In the genomic region with DNA sequence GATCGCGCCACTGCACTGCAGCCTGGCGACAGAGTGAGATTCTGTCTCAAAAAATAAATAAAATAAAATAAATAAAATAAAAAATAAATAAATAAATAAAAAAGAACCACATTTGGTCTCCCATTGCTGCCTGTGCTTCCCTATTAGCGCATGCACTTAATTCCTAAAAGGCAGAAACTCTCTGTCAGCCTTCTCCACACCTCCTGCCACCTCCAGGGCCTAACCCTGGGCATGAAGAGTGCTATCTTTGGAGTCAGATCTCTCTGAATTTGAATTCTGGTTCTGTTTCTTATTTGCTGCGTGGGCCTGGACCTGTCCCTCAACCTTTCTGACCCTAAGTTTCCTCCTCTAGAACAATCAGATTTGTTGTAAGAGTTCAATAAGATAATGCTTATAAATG, we compare ENCODE assay signal across 39 cellular contexts. TPM values are rescaled to one million over a fixed set of nuclear protein-coding genes. Genes with fewer than 3 reads are reported as not detected.
"Had no signal": no experiment of that assay in that cellular context is flagged by ENCODE, and none has a peak within 500 bp of the region (broad histone marks: within the 10 kb centered on the region; RNA-seq: fewer than 3 reads in every experiment).

No MANE protein-coding gene starts in this region.

- H3K4me1 ChIP-seq: breast epithelium had no signal

- H3K36me3 Mint-ChIP-seq: activated CD8-positive, alpha-beta memory T cell treated with anti-CD3 and anti-CD28 coated beads, Interleukin-2, amount 10 ng/mL, durations not matched to agents 7 days and 5 days; activated naive CD4-positive, alpha-beta T cell treated with anti-CD3 and anti-CD28 coated beads, Interleukin-2, amount 10 ng/mL, durations not matched to agents 7 days and 5 days; activated naive CD4-positive, alpha-beta T cell treated with anti-CD3 and anti-CD28 coated beads, Interleukin-2, amount 50 U/mL, for 24 hours; activated naive CD8-positive, alpha-beta T cell; activated naive CD8-positive, alpha-beta T cell treated with anti-CD3 and anti-CD28 coated beads, Interleukin-2, amount 10 ng/mL, durations not matched to agents 7 days and 5 days had no signal

- H3K27ac ChIP-seq: ascending aorta, brain microvascular endothelial cell, breast epithelium, VCaP had no signal

- H3K27ac Mint-ChIP-seq: activated CD4-positive, alpha-beta memory T cell treated with anti-CD3 and anti-CD28 coated beads, Interleukin-2, amount 10 ng/mL, durations not matched to agents 7 days and 5 days; activated CD4-positive, alpha-beta T cell treated with anti-CD3 and anti-CD28 coated beads for 36 hours; activated CD4-positive, alpha-beta T cell treated with anti-CD3 and anti-CD28 coated beads, Interleukin-2, amount 10 ng/mL, durations not matched to agents 7 days and 5 days; activated CD8-positive, alpha-beta memory T cell treated with anti-CD3 and anti-CD28 coated beads, Interleukin-2, amount 10 ng/mL, durations not matched to agents 7 days and 5 days; activated CD8-positive, alpha-beta T cell treated with anti-CD3 and anti-CD28 coated beads, Interleukin-2, amount 10 ng/mL, durations not matched to agents 7 days and 5 days; activated naive CD4-positive, alpha-beta T cell treated with anti-CD3 and anti-CD28 coated beads, Interleukin-2, amount 10 ng/mL, durations not matched to agents 7 days and 5 days; activated naive CD4-positive, alpha-beta T cell treated with anti-CD3 and anti-CD28 coated beads, Interleukin-2, amount 50 U/mL, for 24 hours; activated naive CD8-positive, alpha-beta T cell; activated naive CD8-positive, alpha-beta T cell treated with anti-CD3 and anti-CD28 coated beads, Interleukin-2, amount 10 ng/mL, durations not matched to agents 7 days and 5 days; activated naive CD8-positive, alpha-beta T cell treated with anti-CD3 and anti-CD28 coated beads, Interleukin-2, amount 50 U/mL, for 24 hours; activated T-cell treated with anti-CD3 and anti-CD28 coated beads, Interleukin-2, amount 50 U/mL, for 24 hours; activated T-helper 2 cell treated with anti-CD3 and anti-CD28 coated beads, Interferon-gamma antibody, Interleukin-2, Interleukin-4, amounts not matched to agents 10 μg/mL and 5 μg/mL and 100 μg/mL, durations not matched to agents 14 hours and 24 hours and 36 hours; T-helper 1 cell treated with Interleukin-12 subunit alpha and Interleukin-12 subunit beta and Interleukin-4 antibody, amounts not matched to agents 30 μg/mL and 1 μg/mL, for 36 hours; T-helper 2 cell treated with Interferon-gamma antibody and Interleukin-4, amounts not matched to agents 5 μg/mL and 100 μg/mL, for 36 hours had no signal

- H3K4me3 ChIP-seq: ascending aorta, breast epithelium had no signal

- H3K4me1 Mint-ChIP-seq: activated CD4-positive, alpha-beta T cell treated with anti-CD3 and anti-CD28 coated beads for 36 hours had no signal

- ATAC-seq: activated CD4-positive, alpha-beta T cell treated with anti-CD3 and anti-CD28 coated beads for 36 hours; activated CD4-positive, CD25-positive, alpha-beta regulatory T cell treated with anti-CD3 and anti-CD28 coated beads, Interleukin-2, amount 50 U/mL, for 24 hours; activated CD8-positive, alpha-beta memory T cell treated with anti-CD3 and anti-CD28 coated beads, Interleukin-2, amount 10 ng/mL, durations not matched to agents 7 days and 5 days; activated CD8-positive, alpha-beta T cell treated with anti-CD3 and anti-CD28 coated beads, Interleukin-2, amount 10 ng/mL, durations not matched to agents 7 days and 5 days; activated naive CD8-positive, alpha-beta T cell treated with anti-CD3 and anti-CD28 coated beads, Interleukin-2, amount 50 U/mL, for 24 hours had no signal

- FAIRE-seq: TTC549 had no signal

- DNase-seq: activated CD4-positive, alpha-beta memory T cell treated with anti-CD3 and anti-CD28 coated beads, Interleukin-2, amount 10 ng/mL, durations not matched to agents 7 days and 5 days; activated CD4-positive, alpha-beta T cell treated with anti-CD3 and anti-CD28 coated beads for 1 hour; activated CD4-positive, alpha-beta T cell treated with anti-CD3 and anti-CD28 coated beads for 36 hours; activated CD4-positive, alpha-beta T cell treated with anti-CD3 and anti-CD28 coated beads for 48 hours; activated CD4-positive, alpha-beta T cell treated with anti-CD3 and anti-CD28 coated beads, Interleukin-2, amount 10 ng/mL, durations not matched to agents 7 days and 5 days; activated CD4-positive, alpha-beta T cell treated with anti-CD3 and anti-CD28 coated beads, Interleukin-2, amount 50 U/mL, for 48 hours; activated CD4-positive, CD25-positive, alpha-beta regulatory T cell; activated CD8-positive, alpha-beta memory T cell treated with anti-CD3 and anti-CD28 coated beads for 24 hours; activated CD8-positive, alpha-beta memory T cell treated with anti-CD3 and anti-CD28 coated beads, Interleukin-2, amount 10 ng/mL, durations not matched to agents 7 days and 5 days; activated CD8-positive, alpha-beta memory T cell treated with anti-CD3 and anti-CD28 coated beads, Interleukin-2, amount 50 U/mL, for 48 hours; activated CD8-positive, alpha-beta T cell treated with anti-CD3 and anti-CD28 coated beads, Interleukin-2, amount 10 ng/mL, durations not matched to agents 7 days and 5 days; activated effector memory CD4-positive, alpha-beta T cell treated with Interleukin-2 at 50 U/mL for 16 hours; activated gamma-delta T cell; activated naive CD4-positive, alpha-beta T cell treated with anti-CD3 and anti-CD28 coated beads, Interleukin-2, amount 10 ng/mL, durations not matched to agents 7 days and 5 days; activated naive CD4-positive, alpha-beta T cell treated with Interleukin-2 at 50 U/mL for 16 hours; activated naive CD8-positive, alpha-beta T cell treated with anti-CD3 and anti-CD28 coated beads, Interleukin-2, amount 10 ng/mL, durations not matched to agents 7 days and 5 days; activated naive CD8-positive, alpha-beta T cell treated with anti-CD3 and anti-CD28 coated beads, Interleukin-2, amount 50 U/mL, for 24 hours; activated T-cell treated with anti-CD3 and anti-CD28 coated beads, Interleukin-2, amount 50 U/mL, for 24 hours; activated T-cell treated with anti-CD3 and anti-CD28 coated beads, Interleukin-2, amount 50 U/mL, for 48 hours; amygdala; anterior cingulate cortex; brain microvascular endothelial cell; caudate nucleus; cerebellar nuclear complex; T-helper 1 cell; T-helper 2 cell; T-helper 9 cell had no signal

- H3K4me3 Mint-ChIP-seq: activated CD4-positive, alpha-beta memory T cell treated with anti-CD3 and anti-CD28 coated beads, Interleukin-2, amount 10 ng/mL, durations not matched to agents 7 days and 5 days; activated CD4-positive, alpha-beta T cell treated with anti-CD3 and anti-CD28 coated beads for 36 hours; activated CD4-positive, alpha-beta T cell treated with anti-CD3 and anti-CD28 coated beads, Interleukin-2, amount 10 ng/mL, durations not matched to agents 7 days and 5 days; activated CD8-positive, alpha-beta memory T cell treated with anti-CD3 and anti-CD28 coated beads, Interleukin-2, amount 10 ng/mL, durations not matched to agents 7 days and 5 days; activated CD8-positive, alpha-beta T cell treated with anti-CD3 and anti-CD28 coated beads, Interleukin-2, amount 10 ng/mL, durations not matched to agents 7 days and 5 days; activated naive CD4-positive, alpha-beta T cell treated with anti-CD3 and anti-CD28 coated beads, Interleukin-2, amount 10 ng/mL, durations not matched to agents 7 days and 5 days; activated naive CD4-positive, alpha-beta T cell treated with anti-CD3 and anti-CD28 coated beads, Interleukin-2, amount 50 U/mL, for 24 hours; activated naive CD8-positive, alpha-beta T cell; activated naive CD8-positive, alpha-beta T cell treated with anti-CD3 and anti-CD28 coated beads, Interleukin-2, amount 10 ng/mL, durations not matched to agents 7 days and 5 days; activated naive CD8-positive, alpha-beta T cell treated with anti-CD3 and anti-CD28 coated beads, Interleukin-2, amount 50 U/mL, for 24 hours; activated T-cell treated with anti-CD3 and anti-CD28 coated beads, Interleukin-2, amount 50 U/mL, for 24 hours; central memory CD8-positive, alpha-beta T cell; T-helper 1 cell treated with Interleukin-12 subunit alpha and Interleukin-12 subunit beta and Interleukin-4 antibody, amounts not matched to agents 30 μg/mL and 1 μg/mL, for 36 hours; T-helper 2 cell treated with Interferon-gamma antibody and Interleukin-4, amounts not matched to agents 5 μg/mL and 100 μg/mL, for 36 hours had no signal

- H3K36me3 ChIP-seq: ascending aorta, brain microvascular endothelial cell, breast epithelium had no signal

- H3K9me3 ChIP-seq: ascending aorta, breast epithelium had no signal

- H3K9me3 Mint-ChIP-seq: activated CD4-positive, alpha-beta memory T cell treated with anti-CD3 and anti-CD28 coated beads, Interleukin-2, amount 10 ng/mL, durations not matched to agents 7 days and 5 days; activated CD4-positive, alpha-beta T cell treated with anti-CD3 and anti-CD28 coated beads, Interleukin-2, amount 10 ng/mL, durations not matched to agents 7 days and 5 days; activated naive CD4-positive, alpha-beta T cell treated with anti-CD3 and anti-CD28 coated beads, Interleukin-2, amount 10 ng/mL, durations not matched to agents 7 days and 5 days; activated naive CD4-positive, alpha-beta T cell treated with anti-CD3 and anti-CD28 coated beads, Interleukin-2, amount 50 U/mL, for 24 hours; activated naive CD8-positive, alpha-beta T cell treated with anti-CD3 and anti-CD28 coated beads, Interleukin-2, amount 10 ng/mL, durations not matched to agents 7 days and 5 days; activated naive CD8-positive, alpha-beta T cell treated with anti-CD3 and anti-CD28 coated beads, Interleukin-2, amount 50 U/mL, for 24 hours; activated T-cell treated with anti-CD3 and anti-CD28 coated beads, Interleukin-2, amount 50 U/mL, for 24 hours; activated T-helper 2 cell treated with anti-CD3 and anti-CD28 coated beads, Interferon-gamma antibody, Interleukin-2, Interleukin-4, amounts not matched to agents 10 μg/mL and 5 μg/mL and 100 μg/mL, durations not matched to agents 14 hours and 24 hours and 36 hours; central memory CD8-positive, alpha-beta T cell; T-helper 1 cell treated with Interleukin-12 subunit alpha and Interleukin-12 subunit beta and Interleukin-4 antibody, amounts not matched to agents 30 μg/mL and 1 μg/mL, for 36 hours; T-helper 2 cell treated with Interferon-gamma antibody and Interleukin-4, amounts not matched to agents 5 μg/mL and 100 μg/mL, for 36 hours had no signal

RNA-seq across cellular contexts. Expression of gene NCAN, which starts 11.3 kb away (rescaled TPM):
- total RNA-seq: activated CD4-positive, alpha-beta memory T cell treated with anti-CD3 and anti-CD28 coated beads, Interleukin-2, amount 10 ng/mL, durations not matched to agents 7 days and 5 days; activated CD4-positive, alpha-beta T cell treated with anti-CD3 and anti-CD28 coated beads for 36 hours; activated CD4-positive, alpha-beta T cell treated with anti-CD3 and anti-CD28 coated beads, Interleukin-2, amount 10 ng/mL, durations not matched to agents 7 days and 5 days; activated CD8-positive, alpha-beta T cell treated with anti-CD3 and anti-CD28 coated beads, Interleukin-2, amount 10 ng/mL, durations not matched to agents 7 days and 5 days; activated naive CD8-positive, alpha-beta T cell treated with anti-CD3 and anti-CD28 coated beads, Interleukin-2, amount 10 ng/mL, durations not matched to agents 7 days and 5 days; activated T-helper 2 cell treated with anti-CD3 and anti-CD28 coated beads, Interferon-gamma antibody, Interleukin-2, Interleukin-4, amounts not matched to agents 10 μg/mL and 5 μg/mL and 100 μg/mL, durations not matched to agents 14 hours and 24 hours and 36 hours; ascending aorta; breast epithelium; chondrocyte had no signal

RNA-seq across cellular contexts. Expression of gene TM6SF2, which starts 50.0 kb away (rescaled TPM):
- total RNA-seq: activated CD4-positive, alpha-beta memory T cell treated with anti-CD3 and anti-CD28 coated beads, Interleukin-2, amount 10 ng/mL, durations not matched to agents 7 days and 5 days; activated CD4-positive, alpha-beta T cell treated with anti-CD3 and anti-CD28 coated beads for 36 hours; activated CD4-positive, alpha-beta T cell treated with anti-CD3 and anti-CD28 coated beads, Interleukin-2, amount 10 ng/mL, durations not matched to agents 7 days and 5 days; activated CD8-positive, alpha-beta memory T cell treated with anti-CD3 and anti-CD28 coated beads, Interleukin-2, amount 10 ng/mL, durations not matched to agents 7 days and 5 days; activated CD8-positive, alpha-beta T cell treated with anti-CD3 and anti-CD28 coated beads, Interleukin-2, amount 10 ng/mL, durations not matched to agents 7 days and 5 days; activated naive CD8-positive, alpha-beta T cell treated with anti-CD3 and anti-CD28 coated beads, Interleukin-2, amount 10 ng/mL, durations not matched to agents 7 days and 5 days; activated T-helper 2 cell treated with anti-CD3 and anti-CD28 coated beads, Interferon-gamma antibody, Interleukin-2, Interleukin-4, amounts not matched to agents 10 μg/mL and 5 μg/mL and 100 μg/mL, durations not matched to agents 14 hours and 24 hours and 36 hours had no signal
